ENCODE assay signal across 7 cellular contexts in genomic region chr12:68042212-68042699, GRCh38. TPM values are rescaled to one million over a fixed set of nuclear protein-coding genes. Genes with fewer than 3 reads are reported as not detected.
DNase-seq lines count a peak whose midpoint lies in the region; ATAC-seq, FAIRE-seq and TF ChIP-seq lines count a peak whose summit lies in the region.

No MANE protein-coding gene starts in this region.

- H3K27me3 ChIP-seq in GM12878 (replicated peaks in 1 of 2; ENCODE audit: control insufficient read depth in 2 of 2, insufficient read depth in 2 of 2, low read length in 1 of 2), result no peaks in the 10 kb centered on the region

- ATAC-seq in GM21447 (IDR thresholded peaks at IDR 0.05; ENCODE audit: unreplicated experiment), result peak; percentile 75
- peak; percentile 89 for ATAC-seq in GM12878

- WGBS in GM12878 (ENCODE audit: insufficient coverage, insufficient replicate concordance, low lambda C conversion rate, missing lambda C conversion rate), result 12% methylated on average over 6 of the region's 6 CpGs

- BruUV-seq in GM12878 (replicated peaks; lab: Mats Ljungman, UMichigan), result no TSS peak

- TF ChIP-seq POLR2A in GM12878 (IDR thresholded peaks at IDR 0.05; ENCODE audit: low read depth, low read length), result no peak

- FAIRE-seq in GM18507 (lab: Jason Lieb, UNC), result peak; percentile 93
- no peak for FAIRE-seq in GM12878 (lab: Jason Lieb, UNC)

- H3K4me1 ChIP-seq in GM12878 (ENCODE audit: control insufficient read depth, insufficient read depth, low read length), result peaks cover 11% of the 10 kb centered on the region

- H2AFZ ChIP-seq in GM12878 (ENCODE audit: control insufficient read depth, low read depth, low read length), result peak overlapping the region; percentile 8

- intact Hi-C loops in GM12878 (cut with micrococcal nuclease; ENCODE audit: unreplicated experiment), result no loop called here

- DNase-seq in GM18507 (ENCODE audit: extremely low spot score, insufficient read length, low read depth) (peak; percentile 15), HT1080 (ENCODE audit: low read depth) (peak; percentile 17), GM12878 (ENCODE audit: low read depth, low spot score) (peak; percentile 65), NCI-H1092 (lab: John Stamatoyannopoulos, UW) (no peak), COLO668 (lab: John Stamatoyannopoulos, UW; ENCODE audit: unreplicated experiment) (no peak)
- peak; percentile 3 to 40 for DNase-seq in stimulated activated CD8-positive, alpha-beta memory T cell treated with anti-CD3 and anti-CD28 coated beads, Interleukin-15, amount 100 ng/mL, for 48 hours (ENCODE audit: low read depth in 2 of 2)

- H3K4me2 ChIP-seq in GM12878 (ENCODE audit: control insufficient read depth, insufficient read depth), result peak overlapping the region; percentile 39; the same call in 1 of the 2 replicates

- CTCF ChIA-PET in GM12878 (lab: Yijun Ruan, JAX), result interaction anchor here (0.7 to 6.8 kb wide), 16 partner anchors 13 to 688 kb away, joined by 3 to 113 read pairs (median 5); partner anchors contain the start of genes IFNG and IFNG-AS1

- no peaks in the 10 kb centered on the region for H3K79me2 ChIP-seq in GM12878 (ENCODE audit: control insufficient read depth, insufficient read depth, low read length)

- peak; percentile 11 to 39 (median 29); a peak in 3 of 6 replicates for TF ChIP-seq CTCF in GM12878 (IDR thresholded peaks at IDR 0.05 in 2 of 3, conservative IDR thresholded peaks at IDR 0.05 in 1 of 3; ENCODE audit: control insufficient read depth in 2 of 3, extremely low read depth in 1 of 3, insufficient read depth in 1 of 3, low read depth in 3 of 3, low read length in 3 of 3)

- TF ChIP-seq RAD21 in GM12878 (IDR thresholded peaks at IDR 0.05; ENCODE audit: insufficient read depth, low read depth, low read length), result peak; percentile 43; the same call in 1 of the 2 replicates

- H3K4me3 ChIP-seq in GM12878, result no peak overlapping the region

- H3K9me3 ChIP-seq in GM12878 (replicated peaks; ENCODE audit: control insufficient read depth, insufficient read depth, low read length), result no peaks in the 10 kb centered on the region

- SMC1A ChIA-PET in GM12878 (lab: Charles Lee; ENCODE audit: uncharacterized antibody, unreplicated experiment), result interaction anchor here (0.8 to 7.1 kb wide), 19 partner anchors 30 to 870 kb away, joined by 3 to 83 read pairs (median 4); partner anchors contain the start of genes IFNG and IFNG-AS1

- POLR2A ChIA-PET in GM12878 (lab: Charles Lee), result interaction anchor here (0.5 to 1.7 kb wide), 3 partner anchors 36 to 771 kb away, joined by 4 to 7 read pairs (median 4); partner anchors contain the start of gene IFNG-AS1

- in situ Hi-C loops in GM12878 (cut with MboI), result loop anchor here (5.0 kb wide), 1 partner anchor 280 kb away; no protein-coding TSS in a partner anchor

- no peaks in the 10 kb centered on the region for H3K36me3 ChIP-seq in GM12878 (ENCODE audit: control insufficient read depth in 2 of 2, insufficient read depth in 2 of 2, low read length in 1 of 2)

- no peaks in the 10 kb centered on the region for H4K20me1 ChIP-seq in GM12878 (ENCODE audit: control insufficient read depth, insufficient read depth)

- peak in 1 of 2 experiments; percentile 20; a peak in 1 of 4 replicates for TF ChIP-seq EP300 in GM12878 (IDR thresholded peaks at IDR 0.05; ENCODE audit: borderline replicate concordance in 1 of 2, control insufficient read depth in 1 of 2, low read depth in 2 of 2, low read length in 2 of 2)

- H3K9ac ChIP-seq in GM12878 (ENCODE audit: control insufficient read depth, insufficient read depth, low read length), result no peak overlapping the region

- RAD21 ChIA-PET in GM12878 (lab: Charles Lee; ENCODE audit: unreplicated experiment), result interaction anchor here (0.8 to 6.4 kb wide), 7 partner anchors 35 to 248 kb away, joined by 3 to 56 read pairs (median 4); partner anchors contain the start of gene IFNG

- peak overlapping the region; percentile 54 for H3K27ac ChIP-seq in GM12878 (ENCODE audit: control insufficient read depth, insufficient read depth)

TF ChIP-seq in GM12878, 131 proteins besides CTCF, POLR2A, EP300 and RAD21 (continues in another document):
- TF ChIP-seq, protein P1, sequence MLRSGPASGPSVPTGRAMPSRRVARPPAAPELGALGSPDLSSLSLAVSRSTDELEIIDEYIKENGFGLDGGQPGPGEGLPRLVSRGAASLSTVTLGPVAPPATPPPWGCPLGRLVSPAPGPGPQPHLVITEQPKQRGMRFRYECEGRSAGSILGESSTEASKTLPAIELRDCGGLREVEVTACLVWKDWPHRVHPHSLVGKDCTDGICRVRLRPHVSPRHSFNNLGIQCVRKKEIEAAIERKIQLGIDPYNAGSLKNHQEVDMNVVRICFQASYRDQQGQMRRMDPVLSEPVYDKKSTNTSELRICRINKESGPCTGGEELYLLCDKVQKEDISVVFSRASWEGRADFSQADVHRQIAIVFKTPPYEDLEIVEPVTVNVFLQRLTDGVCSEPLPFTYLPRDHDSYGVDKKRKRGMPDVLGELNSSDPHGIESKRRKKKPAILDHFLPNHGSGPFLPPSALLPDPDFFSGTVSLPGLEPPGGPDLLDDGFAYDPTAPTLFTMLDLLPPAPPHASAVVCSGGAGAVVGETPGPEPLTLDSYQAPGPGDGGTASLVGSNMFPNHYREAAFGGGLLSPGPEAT (IDR thresholded peaks at IDR 0.05; ENCODE audit: low read depth), result peak; percentile 33; the same call in 1 of the 2 replicates
- TF ChIP-seq PAX5 (IDR thresholded peaks at IDR 0.05; ENCODE audit: borderline replicate concordance, low read depth, low read length) (peak; percentile 25; the same call in 1 of the 2 replicates), SREBF2 (IDR thresholded peaks at IDR 0.05; ENCODE audit: low read length) (no peak), BHLHE40 (IDR thresholded peaks at IDR 0.05; ENCODE audit: borderline replicate concordance in 1 of 2, low read depth in 2 of 2, low read length in 1 of 2) (peak; percentile 90 to 95), YY1 (IDR thresholded peaks at IDR 0.05; ENCODE audit: low read depth, low read length) (no peak), RUNX3 (IDR thresholded peaks at IDR 0.05; ENCODE audit: low read length) (peak; percentile 79), HDAC2 (IDR thresholded peaks at IDR 0.05) (no peak), GATAD2B (conservative IDR thresholded peaks at IDR 0.05; ENCODE audit: low read depth) (no peak), MXI1 (IDR thresholded peaks at IDR 0.05; ENCODE audit: low read depth, low read length) (no peak), TCF12 (IDR thresholded peaks at IDR 0.05; ENCODE audit: low read depth, low read length) (no peak), WRNIP1 (IDR thresholded peaks at IDR 0.05; ENCODE audit: borderline replicate concordance, low read depth, low read length) (no peak), POU2F2 (IDR thresholded peaks at IDR 0.05; ENCODE audit: borderline replicate concordance, low read depth, low read length) (no peak)
- TF ChIP-seq, protein P2, sequence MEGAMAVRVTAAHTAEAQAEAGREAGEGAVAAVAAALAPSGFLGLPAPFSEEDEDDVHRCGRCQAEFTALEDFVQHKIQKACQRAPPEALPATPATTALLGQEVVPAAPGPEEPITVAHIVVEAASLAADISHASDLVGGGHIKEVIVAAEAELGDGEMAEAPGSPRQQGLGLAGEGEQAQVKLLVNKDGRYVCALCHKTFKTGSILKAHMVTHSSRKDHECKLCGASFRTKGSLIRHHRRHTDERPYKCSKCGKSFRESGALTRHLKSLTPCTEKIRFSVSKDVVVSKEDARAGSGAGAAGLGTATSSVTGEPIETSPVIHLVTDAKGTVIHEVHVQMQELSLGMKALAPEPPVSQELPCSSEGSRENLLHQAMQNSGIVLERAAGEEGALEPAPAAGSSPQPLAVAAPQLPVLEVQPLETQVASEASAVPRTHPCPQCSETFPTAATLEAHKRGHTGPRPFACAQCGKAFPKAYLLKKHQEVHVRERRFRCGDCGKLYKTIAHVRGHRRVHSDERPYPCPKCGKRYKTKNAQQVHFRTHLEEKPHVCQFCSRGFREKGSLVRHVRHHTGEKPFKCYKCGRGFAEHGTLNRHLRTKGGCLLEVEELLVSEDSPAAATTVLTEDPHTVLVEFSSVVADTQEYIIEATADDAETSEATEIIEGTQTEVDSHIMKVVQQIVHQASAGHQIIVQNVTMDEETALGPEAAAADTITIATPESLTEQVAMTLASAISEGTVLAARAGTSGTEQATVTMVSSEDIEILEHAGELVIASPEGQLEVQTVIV (IDR thresholded peaks at IDR 0.05; ENCODE audit: borderline replicate concordance, partially characterized antibody), result no peak
- TF ChIP-seq, protein P3, sequence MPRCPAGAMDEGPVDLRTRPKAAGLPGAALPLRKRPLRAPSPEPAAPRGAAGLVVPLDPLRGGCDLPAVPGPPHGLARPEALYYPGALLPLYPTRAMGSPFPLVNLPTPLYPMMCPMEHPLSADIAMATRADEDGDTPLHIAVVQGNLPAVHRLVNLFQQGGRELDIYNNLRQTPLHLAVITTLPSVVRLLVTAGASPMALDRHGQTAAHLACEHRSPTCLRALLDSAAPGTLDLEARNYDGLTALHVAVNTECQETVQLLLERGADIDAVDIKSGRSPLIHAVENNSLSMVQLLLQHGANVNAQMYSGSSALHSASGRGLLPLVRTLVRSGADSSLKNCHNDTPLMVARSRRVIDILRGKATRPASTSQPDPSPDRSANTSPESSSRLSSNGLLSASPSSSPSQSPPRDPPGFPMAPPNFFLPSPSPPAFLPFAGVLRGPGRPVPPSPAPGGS (IDR thresholded peaks at IDR 0.05; ENCODE audit: borderline replicate concordance, insufficient read depth, low read depth, low read length, poor library complexity, severe bottlenecking), result no peak

RNA-seq across cellular contexts. Expression of gene IFNG-AS1, which starts 53.0 kb away (rescaled TPM):
- total RNA-seq in HT1080 (2014; rRNA removed; shearing (Covaris generic)), result not detected in 2 replicates
- polyA plus RNA-seq in HT1080 (2015; cell fraction: cytosol; rRNA removed), result not detected in 2 replicates
- not detected in 2 replicates for polyA plus RNA-seq in HT1080 (2015; cell fraction: nucleus; rRNA removed)
- total RNA-seq in GM12878 (2013; cell fraction: nucleolus; rRNA removed), result 15.2 and 17.2 TPM in 2 replicates
- 1.1 and 1.3 TPM in 2 replicates for total RNA-seq in GM12878 (2014; rRNA removed)
- 1.9 and 2.5 TPM in 2 replicates for total RNA-seq in GM12878 (2014; rRNA removed; fragmentation: Illumina TruSeq; extraction: Trizol)
- 1.1 and 1.3 TPM in 2 replicates for total RNA-seq in GM12878 (2021)
- polyA plus RNA-seq in GM12878 (2011; ENCODE audit: low read depth), result 1.5 TPM
- 1.9 and 3.0 TPM in 2 replicates for polyA plus RNA-seq in GM12878 (2011; rRNA removed)
- 0.50 and 0.75 TPM in 2 replicates for polyA plus RNA-seq in GM12878 (2011; cell fraction: cytosol; rRNA removed)
- polyA plus RNA-seq in GM12878 (2011; cell fraction: nucleus; rRNA removed), result 2.1 and 3.7 TPM in 2 replicates
- 2.2 and 2.8 TPM in 2 replicates for polyA plus RNA-seq in GM12878 (2012)
- 1.6 and 2.1 TPM in 2 replicates for polyA plus RNA-seq in GM12878 (2014; fragmentation: Illumina TruSeq; extraction: Trizol)
- polyA plus RNA-seq in GM12878 (2014; fragmentation: Nextera tagmentation; extraction: Ambion mirVana), result 1 to 10 TPM; 1.4 to 1.8 TPM
- 0.72 and 1.0 TPM in 2 replicates for polyA plus RNA-seq in GM12878 (2014; rRNA removed)
- polyA plus RNA-seq in GM12878 (2016; fragmentation: Nextera tagmentation; extraction: Ambion mirVana), result under 1 TPM; 0.40 to 0.89 TPM
- polyA minus RNA-seq in GM12878 (2011; rRNA and poly(A)+ RNA removed), result 1.5 and 2.4 TPM in 2 replicates
- 0.62 and 1.7 TPM in 2 replicates for polyA minus RNA-seq in GM12878 (2011; cell fraction: cytosol; rRNA and poly(A)+ RNA removed)
- polyA minus RNA-seq in GM12878 (2011; cell fraction: nucleus; rRNA and poly(A)+ RNA removed), result 3.0 and 4.5 TPM in 2 replicates

Comparison
In these comparisons a context has a peak if more than half of its experiments do, and no peak if none do; other contexts are left out.
1. DNase-seq: peak in GM18507 (single experiment), HT1080 (single experiment), GM12878 (single experiment) and stimulated activated CD8-positive, alpha-beta memory T cell treated with anti-CD3 and anti-CD28 coated beads, Interleukin-15, amount 100 ng/mL, for 48 hours (2 of 2); none in NCI-H1092 (single experiment) and COLO668 (single experiment).